ENCODE assay signal across 11 cellular contexts in the genomic region with DNA sequence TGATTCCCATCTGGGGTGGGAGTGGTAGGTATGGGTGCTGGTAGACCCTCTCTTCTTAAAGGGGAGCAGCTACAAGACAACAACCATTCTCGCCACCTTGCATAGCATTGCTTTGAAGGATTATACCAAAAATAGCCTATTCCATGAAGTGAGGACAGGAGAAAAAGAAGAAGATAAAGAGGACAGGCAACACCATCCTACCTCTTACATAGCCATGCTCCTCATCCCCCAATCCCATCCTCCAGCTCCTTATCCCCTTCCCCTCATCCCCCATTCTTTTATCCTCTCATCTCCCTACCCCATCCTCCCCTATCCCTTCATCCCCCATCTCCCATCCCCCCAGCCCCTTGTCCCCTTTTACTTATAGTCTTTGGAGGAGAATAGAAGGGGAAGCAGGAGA. TPM values are rescaled to one million over a fixed set of nuclear protein-coding genes. Genes with fewer than 3 reads are reported as not detected.
"Had no signal": no experiment of that assay in that cellular context is flagged by ENCODE, and none has a peak within 500 bp of the region (broad histone marks: within the 10 kb centered on the region; RNA-seq: fewer than 3 reads in every experiment).

No MANE protein-coding gene starts in this region.

- H3K9ac ChIP-seq: GM23248 had no signal

- ATAC-seq: HCT116 had no signal

- H3K36me3 ChIP-seq: HAP-1 had no signal

- H2AFZ ChIP-seq: GM23248 had no signal

- H3K4me3 ChIP-seq: GM23248, HAP-1 had no signal

- DNase-seq: GM23248, GOT3, H7, HFFc6, KBM-7 had no signal

- H3K27ac ChIP-seq: GM23248, HL-60 had no signal

- H3K4me1 ChIP-seq: HAP-1 had no signal

- H3K9me3 ChIP-seq: HAP-1 had no signal

RNA-seq across cellular contexts. Expression of gene CCDC182, which starts 29.1 kb away (rescaled TPM):
- total RNA-seq: GM23248, H4, H7, HFFc6, HT1080 had no signal
- polyA plus RNA-seq: GM23248, IgD-negative memory B cell had no signal
